In the genomic region with DNA sequence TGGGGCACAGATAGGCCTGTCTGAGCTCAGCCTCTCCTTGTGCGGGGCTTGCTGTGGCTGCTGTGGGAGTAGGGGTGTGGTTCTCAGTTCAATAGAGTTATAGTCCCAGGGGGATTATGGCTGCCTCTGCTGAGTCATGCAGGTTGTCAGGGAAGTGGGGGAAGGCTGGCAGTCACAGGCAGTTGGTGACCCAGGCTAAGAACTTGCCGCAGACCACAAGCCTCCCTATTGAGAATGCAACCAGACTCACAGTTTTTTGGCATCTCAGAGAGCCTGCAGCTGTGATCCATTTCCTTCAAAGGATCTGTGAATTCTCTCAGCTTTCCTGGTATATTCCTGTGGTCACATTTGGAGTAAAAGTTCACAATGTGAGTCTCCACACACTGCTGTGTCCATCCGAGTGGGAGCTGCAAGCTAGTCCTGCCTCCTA, we compare ENCODE assay signal across 1 cellular context.
TF ChIP-seq lines count a peak whose summit lies in the region.

No MANE protein-coding gene starts in this region.

TF ChIP-seq in GM12878, 131 proteins besides CTCF, POLR2A, EP300 and RAD21 (continued from another document):
- TF ChIP-seq MTA2 (IDR thresholded peaks at IDR 0.05; ENCODE audit: low read depth): peak; percentile 38; the same call in 1 of the 2 replicates
- TF ChIP-seq ZNF274 (IDR thresholded peaks at IDR 0.05; ENCODE audit: insufficient read depth, insufficient read length): no peak
- 0 out of 2 replicates have a peak, but pooled peaks have one; percentile 28 for TF ChIP-seq GATAD2B (conservative IDR thresholded peaks at IDR 0.05; ENCODE audit: low read depth)
- TF ChIP-seq IKZF2 (IDR thresholded peaks at IDR 0.05): peak; percentile 38 to 55; a peak in 1 of 4 replicates
- peak; percentile 89; the same call in 1 of the 2 replicates for TF ChIP-seq BACH1 (IDR thresholded peaks at IDR 0.05; ENCODE audit: borderline replicate concordance)
- no peak for TF ChIP-seq SUPT20H (IDR thresholded peaks at IDR 0.05; ENCODE audit: borderline replicate concordance, control insufficient read depth, low read depth, low read length)
- TF ChIP-seq, protein P1, sequence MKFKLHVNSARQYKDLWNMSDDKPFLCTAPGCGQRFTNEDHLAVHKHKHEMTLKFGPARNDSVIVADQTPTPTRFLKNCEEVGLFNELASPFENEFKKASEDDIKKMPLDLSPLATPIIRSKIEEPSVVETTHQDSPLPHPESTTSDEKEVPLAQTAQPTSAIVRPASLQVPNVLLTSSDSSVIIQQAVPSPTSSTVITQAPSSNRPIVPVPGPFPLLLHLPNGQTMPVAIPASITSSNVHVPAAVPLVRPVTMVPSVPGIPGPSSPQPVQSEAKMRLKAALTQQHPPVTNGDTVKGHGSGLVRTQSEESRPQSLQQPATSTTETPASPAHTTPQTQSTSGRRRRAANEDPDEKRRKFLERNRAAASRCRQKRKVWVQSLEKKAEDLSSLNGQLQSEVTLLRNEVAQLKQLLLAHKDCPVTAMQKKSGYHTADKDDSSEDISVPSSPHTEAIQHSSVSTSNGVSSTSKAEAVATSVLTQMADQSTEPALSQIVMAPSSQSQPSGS (IDR thresholded peaks at IDR 0.05; ENCODE audit: low read length): no peak
- TF ChIP-seq RBBP5 (conservative IDR thresholded peaks at IDR 0.05): no peak
- TF ChIP-seq MYB (IDR thresholded peaks at IDR 0.05; ENCODE audit: borderline replicate concordance, low read depth, low read length): 0 out of 2 replicates have a peak, but pooled peaks have one; percentile 59
- TF ChIP-seq PAX5 (IDR thresholded peaks at IDR 0.05; ENCODE audit: borderline replicate concordance, low read depth, low read length): peak; percentile 67; the same call in 1 of the 2 replicates
- TF ChIP-seq NR2F1 (conservative IDR thresholded peaks at IDR 0.05): peak; percentile 92
- TF ChIP-seq ZNF217 (IDR thresholded peaks at IDR 0.05): 0 out of 2 replicates have a peak, but pooled peaks have one; percentile 28
- no peak for TF ChIP-seq ZBED1 (IDR thresholded peaks at IDR 0.05; ENCODE audit: borderline replicate concordance)
- no peak for TF ChIP-seq TCF7 (IDR thresholded peaks at IDR 0.05; ENCODE audit: borderline replicate concordance)
- no peak for TF ChIP-seq HDAC2 (IDR thresholded peaks at IDR 0.05)
- TF ChIP-seq YY1 (IDR thresholded peaks at IDR 0.05; ENCODE audit: low read depth, low read length): 0 out of 2 replicates have a peak, but pooled peaks have one; percentile 24
- 0 out of 2 replicates have a peak, but pooled peaks have one; percentile 18 for TF ChIP-seq NBN (IDR thresholded peaks at IDR 0.05)
- 0 out of 2 replicates have a peak, but pooled peaks have one; percentile 41 for TF ChIP-seq BMI1 (IDR thresholded peaks at IDR 0.05; ENCODE audit: borderline replicate concordance)
TF ChIP-seq in GM12878: peak in this region for 15.
